15 cellular contexts compared by ENCODE assay signal in genomic region chr11:108973402-108974119, GRCh38.
A peak's percentile ranks its signal among the peaks of the same experiment; 100 is the strongest.
DNase-seq lines count a peak whose midpoint lies in the region; ATAC-seq, FAIRE-seq and TF ChIP-seq lines count a peak whose summit lies in the region.
"Had no signal": no experiment of that assay in that cellular context is flagged by ENCODE, and none has a peak within 500 bp of the region (broad histone marks: within the 10 kb centered on the region; RNA-seq: fewer than 3 reads in every experiment).

No MANE protein-coding gene starts in this region.

- DNase-seq in A172 (ENCODE audit: low spot score) (peak; percentile 93), H54 (ENCODE audit: insufficient read length, low spot score) (peak; percentile 35), fibroblast of the aortic adventitia (ENCODE audit: low read depth) (peak; percentile 79), DMS53 (lab: John Stamatoyannopoulos, UW) (no peak), NCI-H1436 treated with DMSO at 0.1 percent for 48 hours (lab: John Stamatoyannopoulos, UW) (no peak), iPS-NIHi7 (ENCODE audit: extremely low spot score) (no peak)
- DNase-seq: activated naive CD4-positive, alpha-beta T cell treated with anti-CD3 and anti-CD28 coated beads, Interleukin-2, amount 50 U/mL, for 16 hours; endodermal cell; NCI-H2081; pancreas; Right ventricle myocardium superior had no signal

- TF ChIP-seq CTCF in fibroblast of the aortic adventitia (IDR thresholded peaks at IDR 0.05; ENCODE audit: insufficient read depth, low read length), result no peak

- FAIRE-seq in H54 (lab: Jason Lieb, UNC), result peak; percentile 76
- FAIRE-seq: pancreas had no signal

- H3K4me3 ChIP-seq in fibroblast of the aortic adventitia (ENCODE audit: low read depth, low read length), result no peak overlapping the region
- H3K4me3 ChIP-seq: pancreas, thoracic aorta had no signal

- TF ChIP-seq POLR2A in H54 (IDR thresholded peaks at IDR 0.05; ENCODE audit: low read depth, low read length), result no peak

- ATAC-seq in SK-N-SH treated with all-trans-retinoic acid at 6 μM for 48 hours, result peak; percentile 96
- no peak for ATAC-seq in GM18511 (IDR thresholded peaks at IDR 0.05; ENCODE audit: unreplicated experiment)
- ATAC-seq: left lobe of liver, pancreas had no signal

TF ChIP-seq in SK-N-SH treated with all-trans-retinoic acid at 6 μM for 48 hours, 23 proteins besides CTCF, POLR2A, EP300 and RAD21:
- TF ChIP-seq RARB (CRISPR knock-in tag; IDR thresholded peaks at IDR 0.05), result no peak
- no peak for TF ChIP-seq CSDC2 (CRISPR knock-in tag; IDR thresholded peaks at IDR 0.05)
- TF ChIP-seq ZNF70 (CRISPR knock-in tag; IDR thresholded peaks at IDR 0.05), result no peak
- no peak for TF ChIP-seq POU6F1 (CRISPR knock-in tag; IDR thresholded peaks at IDR 0.05; ENCODE audit: borderline replicate concordance, low read depth)
- no peak for TF ChIP-seq ISL1 (CRISPR knock-in tag; IDR thresholded peaks at IDR 0.05)
- TF ChIP-seq ZNF565 (CRISPR knock-in tag; conservative IDR thresholded peaks at IDR 0.05; ENCODE audit: low read depth), result no peak
- TF ChIP-seq ZFP3 (CRISPR knock-in tag; IDR thresholded peaks at IDR 0.05), result no peak
- TF ChIP-seq ZC3H10 (CRISPR knock-in tag; IDR thresholded peaks at IDR 0.05), result no peak
- TF ChIP-seq TCF4 (CRISPR knock-in tag; IDR thresholded peaks at IDR 0.05; ENCODE audit: borderline replicate concordance), result no peak

Comparison
In these comparisons a context has a peak if more than half of its experiments do, and no peak if none do; other contexts are left out.
1. DNase-seq: peak in A172 (single experiment), H54 (single experiment) and fibroblast of the aortic adventitia (single experiment); none in DMS53 (single experiment), NCI-H1436 treated with DMSO at 0.1 percent for 48 hours (single experiment) and iPS-NIHi7 (single experiment).